ENCODE assay signal across 17 cellular contexts in genomic region chr12:13474381-13474780, GRCh38.
DNase-seq lines count a peak whose midpoint lies in the region; ATAC-seq, FAIRE-seq and TF ChIP-seq lines count a peak whose summit lies in the region.
"Had no signal": no experiment of that assay in that cellular context is flagged by ENCODE, and none has a peak within 500 bp of the region (broad histone marks: within the 10 kb centered on the region; RNA-seq: fewer than 3 reads in every experiment).

No MANE protein-coding gene starts in this region.

- H2BK5ac ChIP-seq in H1 (ENCODE audit: low read depth, low read length) = no peak overlapping the region

- POLR2A ChIA-PET in GM12878 (lab: Charles Lee) (no interaction called here), H1 (lab: Charles Lee; ENCODE audit: partially characterized antibody) (no interaction called here)

- H2AFZ ChIP-seq in GM12878 (ENCODE audit: control insufficient read depth, low read depth, low read length) (no peak overlapping the region), H1 (ENCODE audit: low read length) (no peak overlapping the region)

- H3K9ac ChIP-seq in GM12878 (ENCODE audit: control insufficient read depth, insufficient read depth, low read length) = no peak overlapping the region
- H3K9ac ChIP-seq in H1 (replicated peaks in 1 of 4; ENCODE audit: extremely low read depth in 1 of 4, low read depth in 3 of 4, low read length in 3 of 4) = no peak overlapping the region

- no TSS peak for BruUV-seq in GM12878 (replicated peaks; lab: Mats Ljungman, UMichigan)

- no peak for TF ChIP-seq CTCF in GM12878 (IDR thresholded peaks at IDR 0.05 in 2 of 3, conservative IDR thresholded peaks at IDR 0.05 in 1 of 3; ENCODE audit: control insufficient read depth in 2 of 3, extremely low read depth in 1 of 3, insufficient read depth in 1 of 3, low read depth in 3 of 3, low read length in 3 of 3)
- no peak for TF ChIP-seq CTCF in H1 (IDR thresholded peaks at IDR 0.05; ENCODE audit: control extremely low read depth in 1 of 3, insufficient read depth in 1 of 3, low read depth in 1 of 3, low read length in 3 of 3)

- SMC1A ChIA-PET in GM12878 (lab: Charles Lee; ENCODE audit: uncharacterized antibody, unreplicated experiment) = interaction anchor here (0.9 to 2.0 kb wide), 3 partner anchors 10 to 21 kb away, joined by 3 to 8 read pairs (median 3); no protein-coding TSS in a partner anchor

- TF ChIP-seq EP300 in GM12878 (IDR thresholded peaks at IDR 0.05; ENCODE audit: borderline replicate concordance in 1 of 2, control insufficient read depth in 1 of 2, low read depth in 2 of 2, low read length in 2 of 2) (no peak), H1 (IDR thresholded peaks at IDR 0.05; ENCODE audit: borderline replicate concordance in 1 of 2, low read depth in 2 of 2, low read length in 2 of 2) (no peak)

- H3K4me2 ChIP-seq in GM12878 (ENCODE audit: control insufficient read depth, insufficient read depth) (0 out of 2 replicates have a peak overlapping the region, but pooled peaks have one; percentile 11), H1 (ENCODE audit: insufficient read depth in 1 of 2, low read depth in 2 of 2, low read length in 2 of 2) (no peak overlapping the region)

- CTCF ChIA-PET in GM12878 (lab: Yijun Ruan, JAX) (interaction anchor here (1.2 to 2.5 kb wide), 2 partner anchors 10 to 61 kb away, joined by 3 to 18 read pairs; no protein-coding TSS in a partner anchor), H1 (lab: Charles Lee; ENCODE audit: partially characterized antibody) (interaction anchor here (0.7 to 1.3 kb wide), 2 partner anchors 61 to 90 kb away, joined by 3 to 7 read pairs; no protein-coding TSS in a partner anchor)

- no peak overlapping the region for H3K18ac ChIP-seq in H1 (ENCODE audit: extremely low read depth, low read length)

- no peak overlapping the region for H4K5ac ChIP-seq in H1 (ENCODE audit: insufficient read length, low read depth, low read length)

- FAIRE-seq in GM12892 (lab: Jason Lieb, UNC) = peak; percentile 42
- no peak for FAIRE-seq in GM12878 (lab: Jason Lieb, UNC)
- FAIRE-seq in H1 (lab: Jason Lieb, UNC) = no peak

- DNase-seq in GM12892 (ENCODE audit: insufficient read length) = no peak
- DNase-seq in GM12878 (ENCODE audit: low read depth, low spot score) = no peak
- no peak for DNase-seq in H1 (ENCODE audit: low read depth in 1 of 2, low spot score in 2 of 2)
- peak; percentile 6 for DNase-seq in renal cortical epithelial cell (ENCODE audit: low read depth)
- no peak for DNase-seq in NCI-H2081 (lab: John Stamatoyannopoulos, UW)
- no peak for DNase-seq in mucosa of gallbladder (ENCODE audit: low spot score)
- DNase-seq in anterior cingulate cortex (lab: John Stamatoyannopoulos, UW) = no peak
- DNase-seq: C1 segment of cervical spinal cord; Calu3; CD4-positive, alpha-beta memory T cell; COR-L47; DMS53; DMS79 treated with DMSO at 0.1 percent for 48 hours; GF-D8; GOT3; H7; HCEC 1CT had no signal

- no peak overlapping the region for H2BK12ac ChIP-seq in H1 (ENCODE audit: low read depth, low read length)

- TF ChIP-seq POLR2A in GM12892 (IDR thresholded peaks at IDR 0.05; ENCODE audit: low read depth, low read length) (no peak), GM12878 (IDR thresholded peaks at IDR 0.05; ENCODE audit: low read depth, low read length) (no peak), H1 (IDR thresholded peaks at IDR 0.05; ENCODE audit: control extremely low read depth in 1 of 2, low read depth in 2 of 2, low read length in 2 of 2) (no peak)

- intact Hi-C loops in GM12878 (cut with micrococcal nuclease; ENCODE audit: unreplicated experiment) = loop anchor here (5.0 kb wide), 1 partner anchor 118 kb away; no protein-coding TSS in a partner anchor

- H2BK20ac ChIP-seq in H1 (ENCODE audit: low read length) = no peak overlapping the region

- H3K36me3 ChIP-seq in GM12878 (ENCODE audit: control insufficient read depth in 2 of 2, insufficient read depth in 2 of 2, low read length in 1 of 2) (no peaks in the 10 kb centered on the region), H1 (ENCODE audit: control insufficient read depth in 2 of 4, insufficient read depth in 4 of 4, low read length in 3 of 4) (no peaks in the 10 kb centered on the region)

- H3K27me3 ChIP-seq in GM12878 (replicated peaks in 1 of 2; ENCODE audit: control insufficient read depth in 2 of 2, insufficient read depth in 2 of 2, low read length in 1 of 2) (no peaks in the 10 kb centered on the region), H1 (replicated peaks in 1 of 4; ENCODE audit: control insufficient read depth in 3 of 4, extremely low read depth in 1 of 4, insufficient read depth in 3 of 4, low read length in 3 of 4) (no peaks in the 10 kb centered on the region)

- H3K4ac ChIP-seq in H1 (replicated peaks; ENCODE audit: insufficient read length, low read depth, low read length) = no peak overlapping the region

- no peaks in the 10 kb centered on the region for H4K20me1 ChIP-seq in GM12878 (ENCODE audit: control insufficient read depth, insufficient read depth)
- no peaks in the 10 kb centered on the region for H4K20me1 ChIP-seq in H1 (replicated peaks in 1 of 2; ENCODE audit: control insufficient read depth in 1 of 2, insufficient read depth in 2 of 2, low read length in 2 of 2)

- H3K4me1 ChIP-seq in GM12878 (ENCODE audit: control insufficient read depth, insufficient read depth, low read length) = peaks cover 13% of the 10 kb centered on the region
- no peaks in the 10 kb centered on the region for H3K4me1 ChIP-seq in H1 (replicated peaks in 1 of 4; ENCODE audit: control insufficient read depth in 3 of 4, insufficient read depth in 4 of 4, low read length in 3 of 4)

- no peak overlapping the region for H2BK15ac ChIP-seq in H1 (ENCODE audit: low read length)

- H3K4me3 ChIP-seq in GM12878 (no peak overlapping the region), H1 (ENCODE audit: extremely low read depth in 1 of 4, insufficient read depth in 2 of 4, low read depth in 3 of 4, low read length in 4 of 4) (no peak overlapping the region)

- H2BK120ac ChIP-seq in H1 (replicated peaks; ENCODE audit: low read depth, low read length) = no peak overlapping the region

- H3K23me2 ChIP-seq in H1 (ENCODE audit: low read depth, low read length) = no peaks in the 10 kb centered on the region

- in situ Hi-C loops in GM12878 (cut with MboI) = no loop called here

- H2AK5ac ChIP-seq in H1 (ENCODE audit: low read depth, low read length) = no peak overlapping the region

- RAD21 ChIA-PET in GM12878 (lab: Charles Lee; ENCODE audit: unreplicated experiment) = interaction anchor here (1.1 to 2.9 kb wide), 4 partner anchors 60 to 187 kb away, joined by 3 to 9 read pairs (median 5); no protein-coding TSS in a partner anchor

- H3K79me2 ChIP-seq in GM12878 (ENCODE audit: control insufficient read depth, insufficient read depth, low read length) (no peaks in the 10 kb centered on the region), H1 (ENCODE audit: control insufficient read depth in 1 of 2, insufficient read depth in 2 of 2, low read length in 2 of 2) (no peaks in the 10 kb centered on the region)

- H3K9me3 ChIP-seq in GM12878 (replicated peaks; ENCODE audit: control insufficient read depth, insufficient read depth, low read length) (no peaks in the 10 kb centered on the region), H1 (ENCODE audit: insufficient read depth in 2 of 2, low read depth in 1 of 2, low read length in 1 of 2) (no peaks in the 10 kb centered on the region)

- WGBS in GM12878 (ENCODE audit: insufficient coverage, insufficient replicate concordance, low lambda C conversion rate, missing lambda C conversion rate) = 5% methylated on average over 1 of the region's 1 CpG
- 89% methylated on average over 1 of the region's 1 CpG; no CpG with 5 or more reads in 1 of the 2 experiments for WGBS in H1 (ENCODE audit: extremely low coverage in 1 of 2, insufficient coverage in 1 of 2, insufficient read length in 1 of 2, insufficient replicate concordance in 2 of 2, low coverage in 1 of 2, low lambda C conversion rate in 2 of 2, missing lambda C conversion rate in 1 of 2), 2 experiments

- H3K79me1 ChIP-seq in H1 (ENCODE audit: low read depth, low read length) = no peaks in the 10 kb centered on the region

- ATAC-seq in GM12878 = peak; percentile 62

- no peak overlapping the region for H3K27ac ChIP-seq in GM12878 (ENCODE audit: control insufficient read depth, insufficient read depth)
- H3K27ac ChIP-seq in H1 (ENCODE audit: low read depth, low read length) = no peak overlapping the region

- H3K56ac ChIP-seq in H1 (replicated peaks; ENCODE audit: insufficient read length, low read depth, low read length) = no peak overlapping the region

- no peak overlapping the region for H3K23ac ChIP-seq in H1 (ENCODE audit: insufficient read length)

- H4K91ac ChIP-seq in H1 (replicated peaks; ENCODE audit: insufficient read length, low read length) = no peak overlapping the region

- TF ChIP-seq RAD21 in GM12878 (IDR thresholded peaks at IDR 0.05; ENCODE audit: insufficient read depth, low read depth, low read length) (no peak), H1 (IDR thresholded peaks at IDR 0.05 in 1 of 2, conservative IDR thresholded peaks at IDR 0.05 in 1 of 2; ENCODE audit: low read depth in 2 of 2, low read length in 2 of 2) (no peak)

- H3K14ac ChIP-seq in H1 (ENCODE audit: insufficient read length) = no peak overlapping the region

- H4K8ac ChIP-seq in H1 (ENCODE audit: extremely low read depth, insufficient read depth, low read length) = no peak overlapping the region

TF ChIP-seq in GM12878, 131 proteins besides CTCF, POLR2A, EP300 and RAD21:
- peak; percentile 23 to 77; a peak in 2 of 4 replicates for TF ChIP-seq SRF (IDR thresholded peaks at IDR 0.05; ENCODE audit: low read depth in 2 of 2, low read length in 2 of 2)
- no peak for TF ChIP-seq BRCA1 (IDR thresholded peaks at IDR 0.05; ENCODE audit: low read depth, low read length)

TF ChIP-seq in H1, 55 proteins besides CTCF, POLR2A, EP300 and RAD21:
- TF ChIP-seq SRF (IDR thresholded peaks at IDR 0.05; ENCODE audit: low read depth, low read length) (0 out of 2 replicates have a peak, but pooled peaks have one; percentile 5), TAF7 (optimal IDR thresholded peaks at IDR 0.05; ENCODE audit: borderline replicate concordance, low read depth, low read length) (no peak), SP1 (IDR thresholded peaks at IDR 0.05; ENCODE audit: low read depth, low read length) (no peak), RNF2 (IDR thresholded peaks at IDR 0.05; ENCODE audit: borderline replicate concordance, low read depth, low read length, missing control alignments, poor library complexity, severe bottlenecking) (no peak), JUND (IDR thresholded peaks at IDR 0.05; ENCODE audit: low read length) (no peak)
- TF ChIP-seq, protein P1, sequence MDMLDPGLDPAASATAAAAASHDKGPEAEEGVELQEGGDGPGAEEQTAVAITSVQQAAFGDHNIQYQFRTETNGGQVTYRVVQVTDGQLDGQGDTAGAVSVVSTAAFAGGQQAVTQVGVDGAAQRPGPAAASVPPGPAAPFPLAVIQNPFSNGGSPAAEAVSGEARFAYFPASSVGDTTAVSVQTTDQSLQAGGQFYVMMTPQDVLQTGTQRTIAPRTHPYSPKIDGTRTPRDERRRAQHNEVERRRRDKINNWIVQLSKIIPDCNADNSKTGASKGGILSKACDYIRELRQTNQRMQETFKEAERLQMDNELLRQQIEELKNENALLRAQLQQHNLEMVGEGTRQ (IDR thresholded peaks at IDR 0.05; ENCODE audit: low read length) = no peak
